10 cellular contexts compared by ENCODE assay signal in the genomic region with DNA sequence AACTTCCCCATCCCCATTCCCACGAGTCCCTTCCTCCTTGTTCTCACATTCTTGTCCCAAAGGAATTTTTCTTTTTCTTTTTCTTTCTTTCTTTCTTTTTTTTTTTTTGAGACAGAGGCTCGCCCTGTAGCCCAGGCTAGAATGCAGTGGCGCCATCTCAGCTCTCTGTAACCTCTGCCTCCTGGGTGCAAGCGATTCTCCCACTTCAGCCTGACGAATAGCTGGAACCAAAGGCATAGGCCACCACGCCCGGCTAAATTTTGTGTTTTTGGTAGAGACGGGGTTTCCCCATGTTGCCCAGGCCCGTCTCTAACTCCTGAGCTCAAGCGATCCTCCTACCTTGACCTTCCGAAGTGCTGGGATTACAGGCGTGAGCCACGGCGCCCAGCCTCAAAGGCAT. TPM values are rescaled to one million over a fixed set of nuclear protein-coding genes. Genes with fewer than 3 reads are reported as not detected.
DNase-seq lines count a peak whose midpoint lies in the region; ATAC-seq and TF ChIP-seq lines count a peak whose summit lies in the region.
"Had no signal": no experiment of that assay in that cellular context is flagged by ENCODE, and none has a peak within 500 bp of the region (broad histone marks: within the 10 kb centered on the region; RNA-seq: fewer than 3 reads in every experiment).

No MANE protein-coding gene starts in this region.

- no peaks in the 10 kb centered on the region for H3K27me3 Mint-ChIP-seq in CD8-positive, alpha-beta T cell (ENCODE audit: low read depth)
- H3K27me3 Mint-ChIP-seq in chondrocyte (ENCODE audit: low read depth) (peaks cover 12% of the 10 kb centered on the region), neural progenitor cell (ENCODE audit: insufficient read depth, low read depth) (no peaks in the 10 kb centered on the region)
- H3K27me3 Mint-ChIP-seq in activated naive CD4-positive, alpha-beta T cell treated with anti-CD3 and anti-CD28 coated beads for 36 hours (ENCODE audit: low read depth) = peaks cover 1% of the 10 kb centered on the region

- H3K4me1 Mint-ChIP-seq in CD8-positive, alpha-beta T cell (ENCODE audit: low read depth) = peaks cover 30% of the 10 kb centered on the region
- H3K4me1 Mint-ChIP-seq in chondrocyte (ENCODE audit: low read depth) (peaks cover 32% of the 10 kb centered on the region), neural progenitor cell (peaks cover 49% of the 10 kb centered on the region)
- H3K4me1 Mint-ChIP-seq in activated naive CD4-positive, alpha-beta T cell treated with anti-CD3 and anti-CD28 coated beads for 36 hours (ENCODE audit: low read depth) = peaks cover 40% of the 10 kb centered on the region

- no peaks in the 10 kb centered on the region for H3K9me3 Mint-ChIP-seq in CD8-positive, alpha-beta T cell
- H3K9me3 Mint-ChIP-seq in chondrocyte (ENCODE audit: low read depth) = no peaks in the 10 kb centered on the region
- no peaks in the 10 kb centered on the region for H3K9me3 Mint-ChIP-seq in neural progenitor cell
- H3K9me3 Mint-ChIP-seq in activated naive CD4-positive, alpha-beta T cell treated with anti-CD3 and anti-CD28 coated beads for 36 hours = no peaks in the 10 kb centered on the region

- peaks cover 4% of the 10 kb centered on the region; the same call in 1 of the 2 replicates for H4K20me1 ChIP-seq in Karpas-422 (ENCODE audit: insufficient read depth, low read depth, low read length)
- peaks cover 10% of the 10 kb centered on the region for H4K20me1 ChIP-seq in neural progenitor cell (ENCODE audit: low read depth)

- DNase-seq in CD8-positive, alpha-beta T cell = no peak
- no peak for DNase-seq in Karpas-422
- no peak for DNase-seq in chondrocyte (ENCODE audit: low spot score)
- no peak for DNase-seq in neural progenitor cell (ENCODE audit: low spot score)
- no peak for DNase-seq in activated naive CD4-positive, alpha-beta T cell treated with anti-CD3 and anti-CD28 coated beads for 36 hours
- DNase-seq: body of pancreas, HCEC 1CT, left lung had no signal

- peaks cover 3% of the 10 kb centered on the region for H3K36me3 Mint-ChIP-seq in CD8-positive, alpha-beta T cell
- H3K36me3 Mint-ChIP-seq in chondrocyte (ENCODE audit: low read depth) (no peaks in the 10 kb centered on the region), neural progenitor cell (no peaks in the 10 kb centered on the region)
- no peaks in the 10 kb centered on the region for H3K36me3 Mint-ChIP-seq in activated naive CD4-positive, alpha-beta T cell treated with anti-CD3 and anti-CD28 coated beads for 36 hours (ENCODE audit: low read depth)

- no peak for TF ChIP-seq CTCF in CD8-positive, alpha-beta T cell (IDR thresholded peaks at IDR 0.05)
- TF ChIP-seq CTCF in chondrocyte (IDR thresholded peaks at IDR 0.05) (no peak), neural progenitor cell (IDR thresholded peaks at IDR 0.05) (no peak)

- CTCF ChIA-PET in CD8-positive, alpha-beta T cell (lab: Charles Lee) = no interaction called here
- CTCF ChIA-PET in activated naive CD4-positive, alpha-beta T cell treated with anti-CD3 and anti-CD28 coated beads for 36 hours (lab: Charles Lee) = interaction anchor here (0.7 kb wide), 1 partner anchor 65 kb away, joined by 4 read pairs; no protein-coding TSS in a partner anchor

- no peak overlapping the region for H3K27ac ChIP-seq in CD8-positive, alpha-beta T cell (ENCODE audit: low read depth, low read length)
- H3K27ac ChIP-seq in Karpas-422 (ENCODE audit: low read length) = no peak overlapping the region
- no peak overlapping the region for H3K27ac ChIP-seq in neural progenitor cell
- H3K27ac ChIP-seq: body of pancreas had no signal

- H3K4me2 ChIP-seq in Karpas-422 (ENCODE audit: low read depth, low read length, poor library complexity, severe bottlenecking) = peak overlapping the region; percentile 83
- peak overlapping the region; percentile 68 for H3K4me2 ChIP-seq in neural progenitor cell

- no peaks in the 10 kb centered on the region for H3K9me2 ChIP-seq in Karpas-422 (replicated peaks; ENCODE audit: insufficient read depth, low read length)

- H2AFZ ChIP-seq in Karpas-422 (ENCODE audit: low read length) (no peak overlapping the region), neural progenitor cell (replicated peaks) (no peak overlapping the region)

- no peak overlapping the region for H3K4me3 ChIP-seq in CD8-positive, alpha-beta T cell (ENCODE audit: low read depth, low read length)
- H3K4me3 ChIP-seq in Karpas-422 (ENCODE audit: low read length) (no peak overlapping the region; the same call in 1 of the 2 replicates), neural progenitor cell (peak overlapping the region; percentile 39)
- H3K4me3 ChIP-seq: body of pancreas had no signal

- ATAC-seq in CD8-positive, alpha-beta T cell = no peak
- ATAC-seq in GM19035 (IDR thresholded peaks at IDR 0.05; ENCODE audit: unreplicated experiment) = no peak
- ATAC-seq in esophagus mucosa = no peak

- peaks cover 21% of the 10 kb centered on the region for H3F3A ChIP-seq in neural progenitor cell (ENCODE audit: low read depth)

- intact Hi-C loops in CD8-positive, alpha-beta T cell (cut with DNase I, micrococcal nuclease) = loop anchor here (2.0 to 5.0 kb wide), 9 partner anchors 153 to 1578 kb away; partner anchors contain the start of genes SIGMAR1 (in 2 of the 2), DNAJB5 (in 1 of the 2), RECK (in 1 of the 2) and RPP25L (in 1 of the 2)
- intact Hi-C loops in activated naive CD4-positive, alpha-beta T cell treated with anti-CD3 and anti-CD28 coated beads for 36 hours (cut with micrococcal nuclease) = loop anchor here (2.0 to 10.0 kb wide), 6 partner anchors 207 to 653 kb away; partner anchors contain the start of genes DCAF12, UBAP1, UBAP2 and UBE2R2

- H3K79me2 ChIP-seq in Karpas-422 (ENCODE audit: low read length) = no peaks in the 10 kb centered on the region
- no peaks in the 10 kb centered on the region for H3K79me2 ChIP-seq in neural progenitor cell (ENCODE audit: low read depth)

- H3K9ac ChIP-seq in Karpas-422 (ENCODE audit: low read length) (no peak overlapping the region; the same call in 1 of the 2 replicates), neural progenitor cell (no peak overlapping the region)

- no peak overlapping the region for H3K27ac Mint-ChIP-seq in CD8-positive, alpha-beta T cell
- no peak overlapping the region for H3K27ac Mint-ChIP-seq in chondrocyte (ENCODE audit: unreplicated experiment)
- H3K27ac Mint-ChIP-seq in neural progenitor cell = peak overlapping the region; percentile 26
- H3K27ac Mint-ChIP-seq in activated naive CD4-positive, alpha-beta T cell treated with anti-CD3 and anti-CD28 coated beads for 36 hours = no peak overlapping the region

- H3K4me1 ChIP-seq in CD8-positive, alpha-beta T cell (ENCODE audit: insufficient read depth, low read length) = peaks cover 14% of the 10 kb centered on the region
- H3K4me1 ChIP-seq in Karpas-422 (ENCODE audit: low read length) = peaks cover 17% of the 10 kb centered on the region
- H3K4me1 ChIP-seq in neural progenitor cell = peaks cover 13% of the 10 kb centered on the region

- H3K27me3 ChIP-seq in CD8-positive, alpha-beta T cell (ENCODE audit: insufficient read depth, low read length) = no peaks in the 10 kb centered on the region
- H3K27me3 ChIP-seq in Karpas-422 (ENCODE audit: low read length) (no peaks in the 10 kb centered on the region), neural progenitor cell (peaks cover 35% of the 10 kb centered on the region)
- H3K27me3 ChIP-seq: body of pancreas had no signal

- no peaks in the 10 kb centered on the region for H3K36me3 ChIP-seq in CD8-positive, alpha-beta T cell (ENCODE audit: insufficient read depth, low read length)
- no peaks in the 10 kb centered on the region for H3K36me3 ChIP-seq in Karpas-422 (ENCODE audit: insufficient read depth, low read length)
- H3K36me3 ChIP-seq in neural progenitor cell = no peaks in the 10 kb centered on the region
- H3K36me3 ChIP-seq: left lung had no signal

- no peaks in the 10 kb centered on the region for H3K9me3 ChIP-seq in CD8-positive, alpha-beta T cell (ENCODE audit: low read length)
- H3K9me3 ChIP-seq in Karpas-422 (ENCODE audit: low read length) = no peaks in the 10 kb centered on the region
- no peaks in the 10 kb centered on the region for H3K9me3 ChIP-seq in neural progenitor cell (ENCODE audit: low read depth)
- H3K9me3 ChIP-seq: body of pancreas, left lung had no signal

- H3K4me3 Mint-ChIP-seq in CD8-positive, alpha-beta T cell = peak overlapping the region; percentile 90
- H3K4me3 Mint-ChIP-seq in chondrocyte (ENCODE audit: unreplicated experiment) = peak overlapping the region; percentile 98
- peak overlapping the region; percentile 80 for H3K4me3 Mint-ChIP-seq in neural progenitor cell
- H3K4me3 Mint-ChIP-seq in activated naive CD4-positive, alpha-beta T cell treated with anti-CD3 and anti-CD28 coated beads for 36 hours = no peak overlapping the region

- POLR2A ChIA-PET in CD8-positive, alpha-beta T cell (lab: Charles Lee) = no interaction called here

RNA-seq across cellular contexts. Expression of gene DNAI1, which starts 0.8 kb away (rescaled TPM):
- not detected for total RNA-seq in CD8-positive, alpha-beta T cell
- 1.6 and 3.4 TPM in 2 replicates for total RNA-seq in Karpas-422 (2014; rRNA removed; shearing (Covaris generic); ENCODE audit: low replicate concordance)
- total RNA-seq in chondrocyte = 0.25 TPM in 1 of 3 replicates, not detected in the others
- 0.52 and 1.3 TPM in 2 replicates for total RNA-seq in neural progenitor cell (ENCODE audit: low replicate concordance)
- not detected for total RNA-seq in esophagus mucosa
- under 1 TPM in 1 of 2 experiments, not detected in 1; 0.26 TPM for total RNA-seq in activated naive CD4-positive, alpha-beta T cell treated with anti-CD3 and anti-CD28 coated beads for 36 hours

RNA-seq across cellular contexts. Expression of gene FAM219A, which starts 1.0 kb away (rescaled TPM):
- 1 to 10 TPM; 5.5 to 5.9 TPM for total RNA-seq in CD8-positive, alpha-beta T cell
- total RNA-seq in Karpas-422 (2014; rRNA removed; shearing (Covaris generic); ENCODE audit: low replicate concordance) = 3.7 and 4.5 TPM in 2 replicates
- total RNA-seq in chondrocyte (24.5 to 37.5 TPM (median 35.7 TPM) in 3 replicates), neural progenitor cell (ENCODE audit: low replicate concordance) (4.2 and 6.5 TPM in 2 replicates), esophagus mucosa (4.5 TPM)
- total RNA-seq in activated naive CD4-positive, alpha-beta T cell treated with anti-CD3 and anti-CD28 coated beads for 36 hours = 10 to 100 TPM; 11.1 to 11.6 TPM
